ENCODE assay signal across 1 cellular context in the genomic region with DNA sequence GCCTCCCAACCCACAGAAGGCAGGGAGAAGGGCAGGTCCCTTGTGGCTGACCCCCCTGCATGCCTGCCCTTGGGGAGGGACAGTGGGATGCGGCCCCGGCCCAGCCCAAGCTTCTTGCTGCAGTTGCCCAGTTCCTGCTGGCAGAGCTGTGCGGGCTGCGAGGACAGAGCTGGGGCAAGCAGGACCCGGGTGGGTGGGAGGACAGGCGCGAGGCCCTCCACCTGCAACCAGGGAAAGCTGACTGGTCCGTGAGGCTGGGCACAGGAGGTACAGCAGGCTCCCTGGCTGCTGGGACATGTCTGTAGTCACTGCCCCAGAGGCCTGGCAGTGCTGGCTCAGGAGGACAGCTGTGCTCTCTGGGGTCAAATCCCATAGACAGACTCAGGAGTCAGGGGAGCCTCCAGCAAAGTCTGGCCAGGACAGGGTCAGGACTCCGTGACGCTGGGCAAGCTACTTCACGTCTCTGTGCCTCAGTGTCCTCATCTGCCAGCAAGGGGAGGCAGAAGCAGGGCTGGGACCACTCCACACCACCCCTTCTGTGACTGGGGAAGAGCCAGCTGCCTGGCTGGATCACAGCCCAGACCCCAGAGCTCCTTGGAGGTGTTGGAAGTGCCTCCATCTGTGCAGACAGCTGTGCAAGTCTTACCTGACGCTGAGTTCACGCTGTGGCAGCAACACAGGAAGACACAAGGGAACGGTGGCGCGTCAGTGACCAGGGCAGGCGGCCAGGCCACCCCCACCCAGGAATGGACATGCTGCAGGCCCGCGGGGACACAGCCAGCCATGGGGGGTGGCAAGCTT.
TF ChIP-seq lines count a peak whose summit lies in the region.

No MANE protein-coding gene starts in this region.

TF ChIP-seq in IMR-90, 13 proteins besides CTCF, POLR2A, EP300 and RAD21:
- TF ChIP-seq RCOR1 (IDR thresholded peaks at IDR 0.05; ENCODE audit: insufficient replicate concordance, low read length) (no peak), SMC3 (IDR thresholded peaks at IDR 0.05; ENCODE audit: low read depth, low read length) (no peak), CHD1 (IDR thresholded peaks at IDR 0.05; ENCODE audit: low read depth, low read length) (no peak), MAZ (IDR thresholded peaks at IDR 0.05; ENCODE audit: borderline replicate concordance, low read depth, low read length) (no peak), BHLHE40 (IDR thresholded peaks at IDR 0.05; ENCODE audit: low read depth, low read length) (no peak), MXI1 (IDR thresholded peaks at IDR 0.05; ENCODE audit: borderline replicate concordance, low read depth, low read length) (no peak), FOS (IDR thresholded peaks at IDR 0.05; ENCODE audit: low read depth, low read length) (no peak), NFE2L2 (IDR thresholded peaks at IDR 0.05; ENCODE audit: low read depth, low read length) (no peak), RFX5 (IDR thresholded peaks at IDR 0.05; ENCODE audit: low read depth, low read length) (no peak), CEBPB (IDR thresholded peaks at IDR 0.05; ENCODE audit: low read depth, low read length) (no peak), MAFK (IDR thresholded peaks at IDR 0.05; ENCODE audit: low read depth, low read length) (no peak)
- TF ChIP-seq, protein P1, sequence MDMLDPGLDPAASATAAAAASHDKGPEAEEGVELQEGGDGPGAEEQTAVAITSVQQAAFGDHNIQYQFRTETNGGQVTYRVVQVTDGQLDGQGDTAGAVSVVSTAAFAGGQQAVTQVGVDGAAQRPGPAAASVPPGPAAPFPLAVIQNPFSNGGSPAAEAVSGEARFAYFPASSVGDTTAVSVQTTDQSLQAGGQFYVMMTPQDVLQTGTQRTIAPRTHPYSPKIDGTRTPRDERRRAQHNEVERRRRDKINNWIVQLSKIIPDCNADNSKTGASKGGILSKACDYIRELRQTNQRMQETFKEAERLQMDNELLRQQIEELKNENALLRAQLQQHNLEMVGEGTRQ (IDR thresholded peaks at IDR 0.05; ENCODE audit: low read depth, low read length), result no peak
- TF ChIP-seq, protein P2, sequence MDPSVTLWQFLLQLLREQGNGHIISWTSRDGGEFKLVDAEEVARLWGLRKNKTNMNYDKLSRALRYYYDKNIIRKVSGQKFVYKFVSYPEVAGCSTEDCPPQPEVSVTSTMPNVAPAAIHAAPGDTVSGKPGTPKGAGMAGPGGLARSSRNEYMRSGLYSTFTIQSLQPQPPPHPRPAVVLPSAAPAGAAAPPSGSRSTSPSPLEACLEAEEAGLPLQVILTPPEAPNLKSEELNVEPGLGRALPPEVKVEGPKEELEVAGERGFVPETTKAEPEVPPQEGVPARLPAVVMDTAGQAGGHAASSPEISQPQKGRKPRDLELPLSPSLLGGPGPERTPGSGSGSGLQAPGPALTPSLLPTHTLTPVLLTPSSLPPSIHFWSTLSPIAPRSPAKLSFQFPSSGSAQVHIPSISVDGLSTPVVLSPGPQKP (IDR thresholded peaks at IDR 0.05; ENCODE audit: borderline replicate concordance, low read depth, low read length), result no peak
TF ChIP-seq in IMR-90: peak in this region for 0.
